8 cellular contexts compared by ENCODE assay signal in the genomic region with DNA sequence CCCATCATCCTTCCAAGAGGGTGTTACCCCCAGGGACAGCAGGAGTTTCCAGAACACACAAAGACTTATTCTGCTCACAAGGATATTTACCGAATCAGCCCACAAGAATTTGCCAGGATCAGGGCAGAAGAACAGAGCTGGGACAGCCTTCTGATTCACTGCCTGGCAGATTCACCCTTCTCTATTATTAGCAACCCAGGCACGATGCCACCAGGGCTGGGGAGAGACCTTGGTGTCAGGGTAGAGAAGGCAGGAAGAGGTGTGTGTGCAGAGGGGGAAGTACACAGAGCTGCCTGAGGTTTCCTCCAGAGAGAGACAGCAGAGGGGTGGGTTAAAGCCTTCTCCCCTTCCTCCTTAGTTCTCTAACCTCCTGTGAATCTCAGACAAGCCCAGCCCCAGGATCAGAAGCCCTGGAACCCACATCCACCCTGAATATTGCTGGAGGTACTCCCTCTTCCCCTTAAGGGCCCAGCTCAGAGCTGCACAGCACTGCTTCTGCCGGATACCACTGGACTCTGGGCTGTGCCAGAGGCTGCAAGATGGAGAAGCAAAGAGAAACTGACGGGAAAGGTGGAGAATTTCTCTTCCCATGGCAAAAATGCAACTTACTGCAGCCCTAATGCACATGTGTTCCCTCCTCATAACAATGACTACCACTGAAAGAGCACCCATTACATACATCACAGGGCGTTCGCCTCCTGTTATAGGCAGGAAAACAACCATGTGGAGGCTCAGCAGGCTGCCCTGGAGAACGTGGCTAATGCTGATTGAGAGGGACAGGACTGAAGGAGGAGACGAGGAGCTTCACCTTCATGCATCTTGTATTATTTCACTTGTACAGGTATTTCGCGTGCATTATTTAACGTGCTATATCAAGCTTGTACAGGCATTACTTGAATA.
DNase-seq lines count a peak whose midpoint lies in the region; TF ChIP-seq lines count a peak whose summit lies in the region.

No MANE protein-coding gene starts in this region.

- peak overlapping the region; percentile 69 for H3K18ac ChIP-seq in neuronal stem cell (ENCODE audit: low read length)

- H3K36me3 ChIP-seq in esophagus (ENCODE audit: control insufficient read depth in 2 of 2, insufficient read depth in 2 of 2, low read length in 1 of 2) (no peaks in the 10 kb centered on the region), neuronal stem cell (replicated peaks in 1 of 2; ENCODE audit: control insufficient read depth in 2 of 2, insufficient read depth in 2 of 2, low read length in 2 of 2) (no peaks in the 10 kb centered on the region), tibial nerve (no peaks in the 10 kb centered on the region)

- H2BK12ac ChIP-seq in neuronal stem cell (ENCODE audit: low read length) = no peak overlapping the region

- no peak overlapping the region for H2BK120ac ChIP-seq in neuronal stem cell (ENCODE audit: low read depth, low read length)

- no peak for TF ChIP-seq POLR2A in NB4 (IDR thresholded peaks at IDR 0.05; ENCODE audit: extremely low read depth, insufficient read length)
- peak; percentile 16 to 36 for TF ChIP-seq POLR2A in tibial nerve (IDR thresholded peaks at IDR 0.05)

- H3K4me1 ChIP-seq in esophagus (ENCODE audit: control insufficient read depth in 2 of 2, insufficient read depth in 2 of 2, low read length in 1 of 2) (peaks cover 10 to 20% of the 10 kb centered on the region in 2 donors), neuronal stem cell (ENCODE audit: control insufficient read depth in 2 of 2, insufficient read depth in 1 of 2, low read depth in 1 of 2, low read length in 2 of 2) (peaks cover 18 to 33% of the 10 kb centered on the region in 2 donors), tibial nerve (peaks cover 6 to 100% (median 71%) of the 10 kb centered on the region in 4 donors)

- TF ChIP-seq EP300 in tibial nerve (IDR thresholded peaks at IDR 0.05) = peak; percentile 29 to 88

- TF ChIP-seq CTCF in NB4 (IDR thresholded peaks at IDR 0.05; ENCODE audit: low read depth, low read length) (no peak), tibial nerve (IDR thresholded peaks at IDR 0.05) (no peak)

- H3K27me3 ChIP-seq in esophagus (ENCODE audit: control insufficient read depth in 1 of 2, insufficient read depth in 2 of 2, low read length in 2 of 2) = no peaks in the 10 kb centered on the region
- H3K27me3 ChIP-seq in neuronal stem cell (ENCODE audit: control insufficient read depth in 3 of 3, insufficient read depth in 3 of 3, low read depth in 1 of 3, low read length in 3 of 3) = no peaks in the 10 kb centered on the region
- H3K27me3 ChIP-seq in tibial nerve = no peaks in the 10 kb centered on the region

- H3K9ac ChIP-seq in neuronal stem cell (ENCODE audit: low read depth, low read length, poor library complexity) = no peak overlapping the region

- peak overlapping the region; percentile 20 for H2AK5ac ChIP-seq in neuronal stem cell (ENCODE audit: low read depth, low read length)

- H3K14ac ChIP-seq in neuronal stem cell (ENCODE audit: low read length) = no peak overlapping the region

- H3K4me3 ChIP-seq in NB4 (ENCODE audit: low read depth, low read length) (no peak overlapping the region), esophagus (ENCODE audit: low read depth in 1 of 2, low read length in 2 of 2) (no peak overlapping the region), neuronal stem cell (ENCODE audit: low read length in 2 of 2) (no peak overlapping the region), tibial nerve (no peak overlapping the region)

- no peak overlapping the region for H2AFZ ChIP-seq in neuronal stem cell (ENCODE audit: low read length)

- H4K8ac ChIP-seq in neuronal stem cell (ENCODE audit: low read depth, low read length) = no peak overlapping the region

- no peak overlapping the region for H4K91ac ChIP-seq in neuronal stem cell (ENCODE audit: low read depth, low read length, poor library complexity)

- DNase-seq in stimulated activated CD4-positive, alpha-beta T cell treated with anti-CD3 and anti-CD28 coated beads, Interleukin-12 subunit alpha, Interleukin-12 subunit beta, amount 100 ng/mL, for 24 hours (ENCODE audit: low read depth in 2 of 2) = peak; percentile 50 to 53
- DNase-seq in stimulated activated CD4-positive, alpha-beta T cell treated with anti-CD3 and anti-CD28 coated beads, Interleukin-2, amount 100 ng/mL, for 48 hours = no peak
- DNase-seq in NB4 (ENCODE audit: low read depth) = peak; percentile 70
- peak; percentile 61 for DNase-seq in activated T-cell treated with anti-CD3 and anti-CD28 coated beads for 4 hours
- no peak for DNase-seq in neuronal stem cell (ENCODE audit: low spot score)
- peak; percentile 89 to 93 for DNase-seq in tibial nerve (ENCODE audit: low spot score in 2 of 2)
- DNase-seq in NCI-H748 treated with DMSO at 0.1 percent for 48 hours (lab: John Stamatoyannopoulos, UW) = no peak

- no peaks in the 10 kb centered on the region for H3K79me1 ChIP-seq in neuronal stem cell (ENCODE audit: low read depth, low read length)

- no peak overlapping the region for H2BK15ac ChIP-seq in neuronal stem cell (ENCODE audit: low read length)

- no peak overlapping the region for H3K4me2 ChIP-seq in neuronal stem cell (ENCODE audit: insufficient read depth, low read length, poor library complexity, severe bottlenecking)

- no peak overlapping the region for H3K4ac ChIP-seq in neuronal stem cell (ENCODE audit: low read length)

- WGBS in esophagus, 2 donors = 46 to 56% methylated on average over 11 of the region's 11 CpGs
- no CpG with 5 or more reads among the region's 11 CpGs for WGBS in neuronal stem cell (ENCODE audit: extremely low coverage in 2 of 2, insufficient read length in 2 of 2, insufficient replicate concordance in 1 of 2), 2 donors
- WGBS in tibial nerve, 2 donors = 53 to 56% methylated on average over 11 of the region's 11 CpGs

- H3K23ac ChIP-seq in neuronal stem cell (ENCODE audit: low read depth, low read length, poor library complexity) = no peak overlapping the region

- H3K27ac ChIP-seq in esophagus (ENCODE audit: low read depth in 2 of 2, low read length in 1 of 2) (peak overlapping the region; percentile 87 to 91), neuronal stem cell (replicated peaks; ENCODE audit: low read length) (no peak overlapping the region), tibial nerve (peak overlapping the region; percentile 84 to 98 (median 91))

- H3K9me3 ChIP-seq in esophagus (ENCODE audit: control insufficient read depth in 2 of 2, insufficient read depth in 1 of 2, low read depth in 1 of 2, low read length in 1 of 2) (no peaks in the 10 kb centered on the region), neuronal stem cell (replicated peaks in 1 of 2; ENCODE audit: control insufficient read depth in 2 of 2, insufficient read depth in 1 of 2, low read depth in 1 of 2, low read length in 2 of 2) (no peaks in the 10 kb centered on the region), tibial nerve (no peaks in the 10 kb centered on the region)

- no peak overlapping the region for H2BK5ac ChIP-seq in neuronal stem cell (ENCODE audit: low read length)

Comparison
In these comparisons a context has a peak if more than half of its experiments do, and no peak if none do; other contexts are left out.
1. DNase-seq: peak in stimulated activated CD4-positive, alpha-beta T cell treated with anti-CD3 and anti-CD28 coated beads, Interleukin-12 subunit alpha, Interleukin-12 subunit beta, amount 100 ng/mL, for 24 hours (2 of 2), NB4 (single experiment), activated T-cell treated with anti-CD3 and anti-CD28 coated beads for 4 hours (single experiment) and tibial nerve (2 of 2); none in stimulated activated CD4-positive, alpha-beta T cell treated with anti-CD3 and anti-CD28 coated beads, Interleukin-2, amount 100 ng/mL, for 48 hours (0 of 2), neuronal stem cell (single experiment) and NCI-H748 treated with DMSO at 0.1 percent for 48 hours (single experiment).